1 cellular context compared by ENCODE assay signal in genomic region chr2:122764019-122764418, GRCh38.
TF ChIP-seq lines count a peak whose summit lies in the region.

No MANE protein-coding gene starts in this region.

TF ChIP-seq in GM23338, 12 proteins besides CTCF, POLR2A, EP300 and RAD21 (continued from another document):
- TF ChIP-seq REST (IDR thresholded peaks at IDR 0.05; ENCODE audit: unreplicated experiment) (no peak), EZH2phosphoT487 (IDR thresholded peaks at IDR 0.05; ENCODE audit: unreplicated experiment) (no peak), JUNB (IDR thresholded peaks at IDR 0.05; ENCODE audit: unreplicated experiment) (no peak), NANOG (IDR thresholded peaks at IDR 0.05; ENCODE audit: borderline replicate concordance) (no peak), ETS1 (IDR thresholded peaks at IDR 0.05) (no peak), EZH2 (IDR thresholded peaks at IDR 0.05; ENCODE audit: low read depth, unreplicated experiment) (no peak), STAT1 (IDR thresholded peaks at IDR 0.05; ENCODE audit: unreplicated experiment) (no peak)
